Comparison of ENCODE assay signal across 1 cellular context in genomic region chr11:2517386-2518064, GRCh38.
TF ChIP-seq lines count a peak whose summit lies in the region.

No MANE protein-coding gene starts in this region.

TF ChIP-seq in SK-N-SH, 30 proteins besides CTCF, POLR2A, EP300 and RAD21 (continued from another document):
- no peak for TF ChIP-seq ZBTB33 (IDR thresholded peaks at IDR 0.05; ENCODE audit: borderline replicate concordance, low read depth)
